Comparison of ENCODE assay signal across 20 cellular contexts in genomic region chr13:101264931-101265330, GRCh38.
"Had no signal": no experiment of that assay in that cellular context is flagged by ENCODE, and none has a peak within 500 bp of the region (broad histone marks: within the 10 kb centered on the region; RNA-seq: fewer than 3 reads in every experiment).

No MANE protein-coding gene starts in this region.

- H3K4me3 Mint-ChIP-seq: dendritic cell treated with granulocyte-macrophage colony-stimulating factor and Interleukin-4, amounts not matched to agents 40 ng/mL and 50 ng/mL, for 4 days; mesothelial cell of epicardium; naive B cell; naive thymus-derived CD8-positive, alpha-beta T cell had no signal

- H3K27me3 ChIP-seq: esophagus squamous epithelium, gastrocnemius medialis, heart right ventricle, left lung had no signal

- ATAC-seq: gastrocnemius medialis; heart right ventricle; left cardiac atrium; left lung; left ventricle myocardium superior; lower lobe of right lung; mucosa of descending colon; naive thymus-derived CD8-positive, alpha-beta T cell had no signal

- H3K4me1 ChIP-seq: esophagus squamous epithelium, gastrocnemius medialis, heart right ventricle, left lung, lower lobe of right lung had no signal

- H3K4me1 Mint-ChIP-seq: mesothelial cell of epicardium, naive B cell had no signal

- H3K36me3 Mint-ChIP-seq: mesothelial cell of epicardium; naive B cell; naive thymus-derived CD8-positive, alpha-beta T cell had no signal

- H3K36me3 ChIP-seq: esophagus squamous epithelium, gastrocnemius medialis, heart right ventricle, left lung, lower lobe of right lung had no signal

- DNase-seq: cortex of kidney; effector CD8-positive, alpha-beta T cell; esophagus squamous epithelium; foreskin fibroblast; foreskin melanocyte; gastrocnemius medialis; glutamatergic neuron; head of caudate nucleus; heart right ventricle; hippocampal formation; left cardiac atrium; left lung; left ventricle myocardium superior; lower lobe of right lung; mesenchymal stem cell; mucosa of descending colon; naive B cell; naive thymus-derived CD8-positive, alpha-beta T cell had no signal

- H3K27ac ChIP-seq: esophagus squamous epithelium, gastrocnemius medialis, heart right ventricle, left lung, lower lobe of right lung had no signal

- H3K9me3 ChIP-seq: esophagus squamous epithelium, gastrocnemius medialis, heart right ventricle, left lung, lower lobe of right lung, mucosa of descending colon had no signal

- H3K9me3 Mint-ChIP-seq: dendritic cell treated with granulocyte-macrophage colony-stimulating factor and Interleukin-4, amounts not matched to agents 40 ng/mL and 50 ng/mL, for 4 days; mesothelial cell of epicardium had no signal

- H3K27ac Mint-ChIP-seq: dendritic cell treated with granulocyte-macrophage colony-stimulating factor and Interleukin-4, amounts not matched to agents 40 ng/mL and 50 ng/mL, for 4 days; mesothelial cell of epicardium; naive B cell; naive thymus-derived CD8-positive, alpha-beta T cell had no signal

- H3K4me3 ChIP-seq: esophagus squamous epithelium, gastrocnemius medialis, heart right ventricle, left lung, lower lobe of right lung, mucosa of descending colon had no signal

- H3K27me3 Mint-ChIP-seq: dendritic cell treated with granulocyte-macrophage colony-stimulating factor and Interleukin-4, amounts not matched to agents 40 ng/mL and 50 ng/mL, for 4 days; naive B cell had no signal
